Comparison of ENCODE assay signal across 12 cellular contexts in genomic region chr1:58809327-58810040, GRCh38. TPM values are rescaled to one million over a fixed set of nuclear protein-coding genes. Genes with fewer than 3 reads are reported as not detected.
DNase-seq lines count a peak whose midpoint lies in the region; ATAC-seq and TF ChIP-seq lines count a peak whose summit lies in the region.
"Had no signal": no experiment of that assay in that cellular context is flagged by ENCODE, and none has a peak within 500 bp of the region (broad histone marks: within the 10 kb centered on the region; RNA-seq: fewer than 3 reads in every experiment).

No MANE protein-coding gene starts in this region.

- H3K27me3 Mint-ChIP-seq in memory B cell = no peaks in the 10 kb centered on the region
- H3K27me3 Mint-ChIP-seq: activated CD4-positive, alpha-beta T cell treated with anti-CD3 and anti-CD28 coated beads, Interleukin-2, amount 10 ng/mL, durations not matched to agents 7 days and 5 days had no signal

- DNase-seq in AG04450 (ENCODE audit: low read depth, low spot score) (peak; percentile 29), choroid plexus epithelial cell (ENCODE audit: low read depth) (peak; percentile 89), memory B cell (ENCODE audit: low spot score in 2 of 2) (no peak), foreskin melanocyte (no peak), MM.1S (no peak), DMS153 treated with DMSO at 0.1 percent for 48 hours (lab: John Stamatoyannopoulos, UW; ENCODE audit: unreplicated experiment) (no peak)
- DNase-seq: activated CD4-positive, alpha-beta T cell treated with anti-CD3 and anti-CD28 coated beads, Interleukin-2, amount 10 ng/mL, durations not matched to agents 7 days and 5 days; activated naive CD8-positive, alpha-beta T cell treated with anti-CD3 and anti-CD28 coated beads, Interleukin-2, amount 10 ng/mL, durations not matched to agents 7 days and 5 days; gastrocnemius medialis; NCI-H2107 had no signal

- no peak overlapping the region for H3K4me2 ChIP-seq in Loucy (ENCODE audit: low read depth, low read length, poor library complexity, severe bottlenecking)
- no peak overlapping the region for H3K4me2 ChIP-seq in MM.1S (ENCODE audit: low read depth, low read length)

- TF ChIP-seq CTCF in AG04450 (IDR thresholded peaks at IDR 0.05; ENCODE audit: low read depth, low read length) (no peak), Loucy (conservative IDR thresholded peaks at IDR 0.05; ENCODE audit: low read length) (no peak), choroid plexus epithelial cell (conservative IDR thresholded peaks at IDR 0.05; ENCODE audit: low read depth, low read length) (no peak), MM.1S (IDR thresholded peaks at IDR 0.05; ENCODE audit: low read length) (no peak)

- H3K27ac ChIP-seq in AG04450 (ENCODE audit: low read depth, low read length) (no peak overlapping the region), MM.1S (ENCODE audit: low read length) (no peak overlapping the region)
- H3K27ac ChIP-seq: gastrocnemius medialis had no signal

- CTCF ChIA-PET in AG04450 (lab: Charles Lee) = interaction anchor here (0.6 to 1.0 kb wide), 2 partner anchors 888 to 890 kb away, joined by 3 to 4 read pairs; no protein-coding TSS in a partner anchor

- peaks cover 57% of the 10 kb centered on the region for H3K4me1 Mint-ChIP-seq in memory B cell

- H3F3A ChIP-seq in Loucy (ENCODE audit: low read depth) = no peaks in the 10 kb centered on the region
- peaks cover 30% of the 10 kb centered on the region for H3F3A ChIP-seq in MM.1S (ENCODE audit: insufficient read depth, low read length)

- POLR2A ChIA-PET in AG04450 (lab: Yijun Ruan, JAX) = no interaction called here

- H3K9me3 ChIP-seq in AG04450 (ENCODE audit: control insufficient read depth, insufficient read depth, low read length) (peaks cover under 1% of the 10 kb centered on the region; the same call in 1 of the 2 replicates), Loucy (ENCODE audit: insufficient read depth, low read depth, low read length) (no peaks in the 10 kb centered on the region), MM.1S (replicated peaks; ENCODE audit: insufficient read depth, low read length) (no peaks in the 10 kb centered on the region)
- H3K9me3 ChIP-seq: gastrocnemius medialis had no signal

- H3K4me1 ChIP-seq in Loucy (ENCODE audit: insufficient read depth, low read length, poor library complexity, severe bottlenecking) (peaks cover 7% of the 10 kb centered on the region), MM.1S (ENCODE audit: low read length) (peaks cover 39% of the 10 kb centered on the region)

- peaks cover 4% of the 10 kb centered on the region for H3K36me3 Mint-ChIP-seq in memory B cell

- H3K9me3 Mint-ChIP-seq in memory B cell = no peaks in the 10 kb centered on the region
- H3K9me3 Mint-ChIP-seq: activated CD4-positive, alpha-beta T cell treated with anti-CD3 and anti-CD28 coated beads, Interleukin-2, amount 10 ng/mL, durations not matched to agents 7 days and 5 days; activated naive CD8-positive, alpha-beta T cell treated with anti-CD3 and anti-CD28 coated beads, Interleukin-2, amount 10 ng/mL, durations not matched to agents 7 days and 5 days had no signal

- ATAC-seq in memory B cell (ENCODE audit: low read depth) (no peak), GM18498 (IDR thresholded peaks at IDR 0.05; ENCODE audit: unreplicated experiment) (no peak)
- ATAC-seq: gastrocnemius medialis had no signal

- no peaks in the 10 kb centered on the region for H3K36me3 ChIP-seq in Loucy (ENCODE audit: insufficient read depth, low read length)
- H3K36me3 ChIP-seq in MM.1S (replicated peaks; ENCODE audit: insufficient read depth, low read length) = no peaks in the 10 kb centered on the region
- H3K36me3 ChIP-seq: gastrocnemius medialis had no signal

- H3K27me3 ChIP-seq in AG04450 (ENCODE audit: control insufficient read depth, insufficient read depth, low read length) (no peaks in the 10 kb centered on the region), Loucy (ENCODE audit: insufficient read depth, low read length, poor library complexity, severe bottlenecking) (no peaks in the 10 kb centered on the region), MM.1S (replicated peaks; ENCODE audit: insufficient read depth, low read length) (no peaks in the 10 kb centered on the region)
- H3K27me3 ChIP-seq: gastrocnemius medialis had no signal

- no peak overlapping the region for H3K4me3 Mint-ChIP-seq in memory B cell
- H3K4me3 Mint-ChIP-seq: activated CD4-positive, alpha-beta T cell treated with anti-CD3 and anti-CD28 coated beads, Interleukin-2, amount 10 ng/mL, durations not matched to agents 7 days and 5 days; activated naive CD8-positive, alpha-beta T cell treated with anti-CD3 and anti-CD28 coated beads, Interleukin-2, amount 10 ng/mL, durations not matched to agents 7 days and 5 days had no signal

- peak overlapping the region; percentile 18 for H3K27ac Mint-ChIP-seq in memory B cell
- H3K27ac Mint-ChIP-seq: activated CD4-positive, alpha-beta T cell treated with anti-CD3 and anti-CD28 coated beads, Interleukin-2, amount 10 ng/mL, durations not matched to agents 7 days and 5 days; activated naive CD8-positive, alpha-beta T cell treated with anti-CD3 and anti-CD28 coated beads, Interleukin-2, amount 10 ng/mL, durations not matched to agents 7 days and 5 days had no signal

- H3K9ac ChIP-seq in Loucy (ENCODE audit: low read depth, low read length, poor library complexity, severe bottlenecking) (no peak overlapping the region), MM.1S (ENCODE audit: low read length) (no peak overlapping the region)

- H3K4me3 ChIP-seq in AG04450 (ENCODE audit: low read depth, low read length) (no peak overlapping the region), Loucy (ENCODE audit: low read length, poor library complexity, severe bottlenecking) (no peak overlapping the region), choroid plexus epithelial cell (ENCODE audit: low read depth, low read length) (no peak overlapping the region), MM.1S (ENCODE audit: low read length) (no peak overlapping the region)
- H3K4me3 ChIP-seq: gastrocnemius medialis had no signal

- H4K20me1 ChIP-seq in Loucy (ENCODE audit: insufficient read depth, low read length, poor library complexity, severe bottlenecking) (no peaks in the 10 kb centered on the region), MM.1S (ENCODE audit: insufficient read depth, low read length) (no peaks in the 10 kb centered on the region)

- H2AFZ ChIP-seq in Loucy (ENCODE audit: low read length) (peak overlapping the region; percentile 17; the same call in 1 of the 2 replicates), MM.1S (ENCODE audit: low read length) (no peak overlapping the region)

- H3K9me2 ChIP-seq in Loucy (replicated peaks; ENCODE audit: low read depth, low read length) (no peaks in the 10 kb centered on the region), MM.1S (replicated peaks; ENCODE audit: insufficient read depth, low read length) (no peaks in the 10 kb centered on the region)

- H3K79me2 ChIP-seq in Loucy (ENCODE audit: insufficient read depth, low read length) (no peaks in the 10 kb centered on the region), MM.1S (ENCODE audit: low read length) (no peaks in the 10 kb centered on the region)

RNA-seq across cellular contexts. Expression of gene JUN, which starts 25.6 kb away (rescaled TPM):
- 48.7 and 56.5 TPM in 2 replicates for polyA plus RNA-seq in AG04450 (2011; rRNA removed)
- polyA minus RNA-seq in AG04450 (2011; rRNA and poly(A)+ RNA removed) = 95.6 and 108 TPM in 2 replicates

Comparison
In these comparisons a context has a peak if more than half of its experiments do, and no peak if none do; other contexts are left out.
1. DNase-seq: peak in AG04450 (single experiment) and choroid plexus epithelial cell (single experiment); none in memory B cell (0 of 2), foreskin melanocyte (single experiment), MM.1S (single experiment) and DMS153 treated with DMSO at 0.1 percent for 48 hours (single experiment).